8 cellular contexts compared by ENCODE assay signal in genomic region chr4:15400911-15401671, GRCh38. TPM values are rescaled to one million over a fixed set of nuclear protein-coding genes. Genes with fewer than 3 reads are reported as not detected.
DNase-seq lines count a peak whose midpoint lies in the region; ATAC-seq, FAIRE-seq and TF ChIP-seq lines count a peak whose summit lies in the region.

No MANE protein-coding gene starts in this region.

- H3K4me3 ChIP-seq in left ventricle myocardium inferior (no peak overlapping the region), smooth muscle cell (no peak overlapping the region)

- intact Hi-C loops in left ventricle myocardium inferior (cut with micrococcal nuclease): no loop called here

- no peaks in the 10 kb centered on the region for H4K20me1 ChIP-seq in smooth muscle cell (ENCODE audit: low read depth)

- H3K4me2 ChIP-seq in smooth muscle cell: peak overlapping the region; percentile 61

- no peaks in the 10 kb centered on the region for H3K36me3 Mint-ChIP-seq in activated T-cell treated with anti-CD3 and anti-CD28 coated beads, Interleukin-2, amount 50 U/mL, for 4 hours (ENCODE audit: insufficient read depth)

- no peaks in the 10 kb centered on the region for H3K9me3 Mint-ChIP-seq in activated T-cell treated with anti-CD3 and anti-CD28 coated beads, Interleukin-2, amount 50 U/mL, for 4 hours

- ATAC-seq in activated T-cell treated with anti-CD3 and anti-CD28 coated beads, Interleukin-2, amount 50 U/mL, for 4 hours: peak; percentile 57 to 65

- DNase-seq in activated CD8-positive, alpha-beta memory T cell treated with anti-CD3 and anti-CD28 coated beads for 24 hours: peak; percentile 60
- DNase-seq in activated CD8-positive, alpha-beta memory T cell treated with anti-CD3 and anti-CD28 coated beads, Interleukin-2, amount 50 U/mL, for 48 hours: no peak
- peak; percentile 33 for DNase-seq in HTR-8/SVneo (ENCODE audit: insufficient read length, low spot score)
- no peak for DNase-seq in activated T-cell treated with anti-CD3 and anti-CD28 coated beads, Interleukin-2, amount 50 U/mL, for 4 hours
- DNase-seq in left ventricle myocardium inferior: peak; percentile 47
- DNase-seq in smooth muscle cell (lab: John Stamatoyannopoulos, UW; ENCODE audit: unreplicated experiment): no peak
- DNase-seq in SHP77 treated with DMSO at 0.1 percent for 48 hours (lab: John Stamatoyannopoulos, UW): no peak
- no peak for DNase-seq in DMS53 treated with DMSO at 0.1 percent for 48 hours (lab: John Stamatoyannopoulos, UW; ENCODE audit: unreplicated experiment)

- H3K27me3 ChIP-seq in left ventricle myocardium inferior (ENCODE audit: low read depth) (no peaks in the 10 kb centered on the region), smooth muscle cell (ENCODE audit: low read depth) (no peaks in the 10 kb centered on the region)

- H3K4me3 Mint-ChIP-seq in activated T-cell treated with anti-CD3 and anti-CD28 coated beads, Interleukin-2, amount 50 U/mL, for 4 hours: peak overlapping the region; percentile 27

- H3K79me2 ChIP-seq in smooth muscle cell (ENCODE audit: low read depth): no peaks in the 10 kb centered on the region

- peaks cover 47% of the 10 kb centered on the region for H3K4me1 Mint-ChIP-seq in activated T-cell treated with anti-CD3 and anti-CD28 coated beads, Interleukin-2, amount 50 U/mL, for 4 hours (ENCODE audit: low read depth)

- H3K36me3 ChIP-seq in left ventricle myocardium inferior (no peaks in the 10 kb centered on the region), smooth muscle cell (ENCODE audit: low read depth) (no peaks in the 10 kb centered on the region)

- H3K9me3 ChIP-seq in left ventricle myocardium inferior (replicated peaks) (no peaks in the 10 kb centered on the region), smooth muscle cell (replicated peaks; ENCODE audit: low read depth) (no peaks in the 10 kb centered on the region)

- no peak overlapping the region for H3K9ac ChIP-seq in smooth muscle cell (ENCODE audit: low read depth)

- no peak for FAIRE-seq in HTR-8/SVneo (lab: Jason Lieb, UNC)

- H3K27ac ChIP-seq in left ventricle myocardium inferior (replicated peaks): peak overlapping the region; percentile 35
- H3K27ac ChIP-seq in smooth muscle cell (ENCODE audit: low read depth): no peak overlapping the region

- TF ChIP-seq CTCF in left ventricle myocardium inferior (IDR thresholded peaks at IDR 0.05; ENCODE audit: borderline replicate concordance) (no peak), smooth muscle cell (IDR thresholded peaks at IDR 0.05; ENCODE audit: borderline replicate concordance, insufficient read depth, poor library complexity, severe bottlenecking) (no peak)

- WGBS in smooth muscle cell (ENCODE audit: low lambda C conversion rate): 66% methylated on average over 9 of the region's 9 CpGs

- no peak overlapping the region for H2AFZ ChIP-seq in smooth muscle cell (ENCODE audit: low read depth)

- no peaks in the 10 kb centered on the region for H3K27me3 Mint-ChIP-seq in activated T-cell treated with anti-CD3 and anti-CD28 coated beads, Interleukin-2, amount 50 U/mL, for 4 hours (ENCODE audit: low read depth)

- H3F3A ChIP-seq in smooth muscle cell (ENCODE audit: low read depth): peaks cover 5% of the 10 kb centered on the region

- peaks cover 34% of the 10 kb centered on the region for H3K4me1 ChIP-seq in left ventricle myocardium inferior
- no peaks in the 10 kb centered on the region for H3K4me1 ChIP-seq in smooth muscle cell (ENCODE audit: low read depth)

RNA-seq across cellular contexts. Expression of gene C1QTNF7, which starts 26.7 kb away (rescaled TPM):
- total RNA-seq in activated T-cell treated with anti-CD3 and anti-CD28 coated beads, Interleukin-2, amount 50 U/mL, for 4 hours: not detected
- total RNA-seq in left ventricle myocardium inferior (2.4 TPM), smooth muscle cell (1.6 and 5.3 TPM in 2 replicates)
- 0.91 and 2.3 TPM in 2 replicates for polyA plus RNA-seq in smooth muscle cell

Comparison
In these comparisons a context has a peak if more than half of its experiments do, and no peak if none do; other contexts are left out.
1. DNase-seq: peak in activated CD8-positive, alpha-beta memory T cell treated with anti-CD3 and anti-CD28 coated beads for 24 hours (single experiment), HTR-8/SVneo (single experiment) and left ventricle myocardium inferior (single experiment); none in activated CD8-positive, alpha-beta memory T cell treated with anti-CD3 and anti-CD28 coated beads, Interleukin-2, amount 50 U/mL, for 48 hours (single experiment), activated T-cell treated with anti-CD3 and anti-CD28 coated beads, Interleukin-2, amount 50 U/mL, for 4 hours (single experiment), smooth muscle cell (single experiment), SHP77 treated with DMSO at 0.1 percent for 48 hours (single experiment) and DMS53 treated with DMSO at 0.1 percent for 48 hours (single experiment).